ENCODE assay signal across 9 cellular contexts in genomic region chr17:1413281-1413791, GRCh38. TPM values are rescaled to one million over a fixed set of nuclear protein-coding genes. Genes with fewer than 3 reads are reported as not detected.
DNase-seq lines count a peak whose midpoint lies in the region; ATAC-seq and TF ChIP-seq lines count a peak whose summit lies in the region.
"Had no signal": no experiment of that assay in that cellular context is flagged by ENCODE, and none has a peak within 500 bp of the region (broad histone marks: within the 10 kb centered on the region; RNA-seq: fewer than 3 reads in every experiment).

No MANE protein-coding gene starts in this region.

- no peaks in the 10 kb centered on the region for H3K27me3 ChIP-seq in SK-N-SH (ENCODE audit: insufficient read depth)
- H3K27me3 ChIP-seq in thoracic aorta (replicated peaks; ENCODE audit: insufficient read depth): no peaks in the 10 kb centered on the region
- H3K27me3 ChIP-seq: cardiac muscle cell had no signal

- H2AFZ ChIP-seq in SK-N-SH (ENCODE audit: low read depth): no peak overlapping the region

- no peak overlapping the region for H3K9ac ChIP-seq in SK-N-SH

- TF ChIP-seq RAD21 in Ishikawa (IDR thresholded peaks at IDR 0.05; ENCODE audit: low read depth): no peak
- no peak for TF ChIP-seq RAD21 in SK-N-SH (IDR thresholded peaks at IDR 0.05; ENCODE audit: low read length)

- no peaks in the 10 kb centered on the region for H3K36me3 ChIP-seq in SK-N-SH (replicated peaks in 1 of 2; ENCODE audit: control insufficient read depth in 1 of 2, insufficient read depth in 2 of 2, low read length in 1 of 2)
- peaks cover 6% of the 10 kb centered on the region for H3K36me3 ChIP-seq in thoracic aorta
- H3K36me3 ChIP-seq: cardiac muscle cell had no signal

- POLR2A ChIA-PET in SK-N-SH (lab: Yijun Ruan, JAX): no interaction called here

- H3K27ac ChIP-seq in SK-N-SH (ENCODE audit: low read depth in 2 of 2, low read length in 1 of 2): no peak overlapping the region
- peak overlapping the region in 1 of 2 donors; percentile 34 for H3K27ac ChIP-seq in thoracic aorta

- no peak for TF ChIP-seq CTCF in SK-N-SH (IDR thresholded peaks at IDR 0.05)
- no peak for TF ChIP-seq CTCF in thoracic aorta (IDR thresholded peaks at IDR 0.05)

- H3K4me2 ChIP-seq in SK-N-SH: no peak overlapping the region

- WGBS in SK-N-SH (ENCODE audit: low lambda C conversion rate): 75% methylated on average over 6 of the region's 6 CpGs

- DNase-seq in SK-N-SH (peak; percentile 54), glomerular endothelial cell (ENCODE audit: extremely low read depth, low read depth, low spot score) (peak; percentile 68), thoracic aorta (ENCODE audit: low spot score) (peak; percentile 64)
- DNase-seq in activated CD4-positive, CD25-positive, alpha-beta regulatory T cell treated with anti-CD3 and anti-CD28 coated beads, Interleukin-2, amount 50 U/mL, for 72 hours: no peak

- H3K4me3 ChIP-seq in SK-N-SH (ENCODE audit: low read depth in 2 of 2, low read length in 1 of 2): no peak overlapping the region
- H3K4me3 ChIP-seq in thoracic aorta: peak overlapping the region; percentile 5
- H3K4me3 ChIP-seq: cardiac muscle cell had no signal

- ATAC-seq in thoracic aorta (ENCODE audit: insufficient number of reproducible peaks, low FRiP score, low read depth) (peak; percentile 70), GM18520 (IDR thresholded peaks at IDR 0.05; ENCODE audit: unreplicated experiment) (no peak), GM21423 (IDR thresholded peaks at IDR 0.05; ENCODE audit: unreplicated experiment) (no peak), HG03175 (IDR thresholded peaks at IDR 0.05; ENCODE audit: unreplicated experiment) (no peak)

- H4K20me1 ChIP-seq in SK-N-SH (ENCODE audit: insufficient read depth): no peaks in the 10 kb centered on the region

- H3K9me3 ChIP-seq in SK-N-SH: no peaks in the 10 kb centered on the region
- no peaks in the 10 kb centered on the region for H3K9me3 ChIP-seq in thoracic aorta

- CTCF ChIA-PET in SK-N-SH (lab: Yijun Ruan, JAX): interaction anchor here (1.4 kb wide), 1 partner anchor 48 kb away, joined by 6 read pairs; no protein-coding TSS in a partner anchor

- H3F3A ChIP-seq in SK-N-SH (replicated peaks; ENCODE audit: insufficient read depth): peaks cover 10% of the 10 kb centered on the region

- TF ChIP-seq EP300 in Ishikawa (IDR thresholded peaks at IDR 0.05; ENCODE audit: borderline replicate concordance) (no peak), SK-N-SH (IDR thresholded peaks at IDR 0.05; ENCODE audit: borderline replicate concordance in 1 of 2, low read depth in 1 of 2, low read length in 1 of 2) (no peak)

- peaks cover 4% of the 10 kb centered on the region; the same call in 1 of the 2 replicates for H3K79me2 ChIP-seq in SK-N-SH (ENCODE audit: insufficient read depth)

- no peaks in the 10 kb centered on the region for H3K4me1 ChIP-seq in SK-N-SH (ENCODE audit: control insufficient read depth in 1 of 2, insufficient read depth in 2 of 2, low read depth in 1 of 2, low read length in 1 of 2)
- H3K4me1 ChIP-seq in thoracic aorta (ENCODE audit: control insufficient read depth in 1 of 2, low read depth in 2 of 2): peaks cover 8 to 22% of the 10 kb centered on the region in 2 donors

- no peaks in the 10 kb centered on the region for H3K9me2 ChIP-seq in SK-N-SH

TF ChIP-seq in Ishikawa, 13 proteins besides CTCF, POLR2A, EP300 and RAD21:
- TF ChIP-seq TCF12 (IDR thresholded peaks at IDR 0.05; ENCODE audit: low read depth): no peak
- peak; percentile 54; the same call in 1 of the 2 replicates for TF ChIP-seq NFIC (IDR thresholded peaks at IDR 0.05)
TF ChIP-seq in Ishikawa: peak in this region for 1.

TF ChIP-seq in SK-N-SH, 30 proteins besides CTCF, POLR2A, EP300 and RAD21:
- TF ChIP-seq TCF12 (IDR thresholded peaks at IDR 0.05) (peak; percentile 51), GATA2 (CRISPR knock-in tag; IDR thresholded peaks at IDR 0.05) (no peak), RCOR1 (IDR thresholded peaks at IDR 0.05; ENCODE audit: low read length) (no peak), JUND (IDR thresholded peaks at IDR 0.05) (peak; percentile 9; the same call in 1 of the 2 replicates), RXRA (IDR thresholded peaks at IDR 0.05; ENCODE audit: borderline replicate concordance, low read depth) (peak; percentile 48; the same call in 1 of the 2 replicates), GABPA (IDR thresholded peaks at IDR 0.05; ENCODE audit: low read depth) (0 out of 2 replicates have a peak, but pooled peaks have one; percentile 13), MAX (IDR thresholded peaks at IDR 0.05; ENCODE audit: low read depth) (no peak), NFIC (IDR thresholded peaks at IDR 0.05; ENCODE audit: borderline replicate concordance) (peak; percentile 94), PBX3 (IDR thresholded peaks at IDR 0.05) (peak; percentile 83), YY1 (IDR thresholded peaks at IDR 0.05; ENCODE audit: low read depth) (no peak), USF1 (IDR thresholded peaks at IDR 0.05; ENCODE audit: borderline replicate concordance, low read depth) (peak; percentile 43; the same call in 1 of the 2 replicates), SMC3 (IDR thresholded peaks at IDR 0.05; ENCODE audit: low read depth, low read length) (no peak)
TF ChIP-seq in SK-N-SH: peak in this region for 7.

RNA-seq across cellular contexts. Expression of gene YWHAE, which starts 13.3 kb away (rescaled TPM):
- polyA plus RNA-seq in SK-N-SH (2012; rRNA removed): 812 and 1,023 TPM in 2 replicates
- polyA plus RNA-seq in SK-N-SH (2012; cell fraction: cytosol; rRNA removed): 1,249 and 1,463 TPM in 2 replicates
- polyA plus RNA-seq in SK-N-SH (2012; cell fraction: nucleus; rRNA removed): 328 and 363 TPM in 2 replicates
- total RNA-seq in glomerular endothelial cell (1,081 and 1,114 TPM in 2 replicates), thoracic aorta (100 to 1,000 TPM; 178 to 593 TPM)

RNA-seq across cellular contexts. Expression of gene CRK, which starts 42.7 kb away (rescaled TPM):
- 50.7 and 63.5 TPM in 2 replicates for polyA plus RNA-seq in SK-N-SH (2012; rRNA removed)
- 73.3 and 80.8 TPM in 2 replicates for polyA plus RNA-seq in SK-N-SH (2012; cell fraction: cytosol; rRNA removed)
- polyA plus RNA-seq in SK-N-SH (2012; cell fraction: nucleus; rRNA removed): 22.6 and 29.4 TPM in 2 replicates
- 79.9 and 89.7 TPM in 2 replicates for total RNA-seq in glomerular endothelial cell
- 10 to 100 TPM; 48.3 to 76.0 TPM for total RNA-seq in thoracic aorta
